Comparison of ENCODE assay signal across 1 cellular context in genomic region chr1:908734-909133, GRCh38. TPM values are rescaled to one million over a fixed set of nuclear protein-coding genes. Genes with fewer than 3 reads are reported as not detected.
"Had no signal": no experiment of that assay in that cellular context is flagged by ENCODE, and none has a peak within 500 bp of the region (broad histone marks: within the 10 kb centered on the region; RNA-seq: fewer than 3 reads in every experiment).

No MANE protein-coding gene starts in this region.

RNA-seq across cellular contexts. Expression of gene SAMD11, which starts 15.0 kb away (rescaled TPM):
- total RNA-seq: HT-29 had no signal
